Comparison of ENCODE assay signal across 13 cellular contexts in genomic region chr1:203186446-203187305, GRCh38. TPM values are rescaled to one million over a fixed set of nuclear protein-coding genes. Genes with fewer than 3 reads are reported as not detected.
A peak's percentile ranks its signal among the peaks of the same experiment; 100 is the strongest.
DNase-seq lines count a peak whose midpoint lies in the region; ATAC-seq and TF ChIP-seq lines count a peak whose summit lies in the region.
"Had no signal": no experiment of that assay in that cellular context is flagged by ENCODE, and none has a peak within 500 bp of the region (broad histone marks: within the 10 kb centered on the region; RNA-seq: fewer than 3 reads in every experiment).

TSS of gene CHI3L1 (minus strand) at chr1:203186704. CDS start at chr1:203186623, 81 bp downstream.

- intact Hi-C loops in Caco-2 (cut with micrococcal nuclease; ENCODE audit: unreplicated experiment), result no loop called here

- no peaks in the 10 kb centered on the region for H3K27me3 Mint-ChIP-seq in Caco-2 (ENCODE audit: insufficient read depth, unreplicated experiment)

- H3K9me3 ChIP-seq in Caco-2 (peaks cover 5% of the 10 kb centered on the region; the same call in 1 of the 2 replicates), RWPE2 (ENCODE audit: severe bottlenecking) (no peaks in the 10 kb centered on the region)

- DNase-seq in Caco-2, result peak in 1 of 2 experiments; percentile 41
- DNase-seq in RWPE2 (ENCODE audit: low spot score), result no peak
- DNase-seq in globus pallidus (ENCODE audit: low spot score), result peak; percentile 66
- peak; percentile 80 for DNase-seq in omental fat pad (ENCODE audit: low spot score)
- DNase-seq in stimulated activated effector memory CD8-positive, alpha-beta T cell treated with anti-CD3 and anti-CD28 coated beads, Interleukin-12 subunit alpha, Interleukin-12 subunit beta, amount 100 ng/mL, for 72 hours (ENCODE audit: low spot score in 2 of 2), result no peak
- no peak for DNase-seq in NCI-H2081 treated with DMSO at 0.1 percent for 48 hours (lab: John Stamatoyannopoulos, UW)
- DNase-seq: activated CD8-positive, alpha-beta memory T cell treated with anti-CD3 and anti-CD28 coated beads, Interleukin-2, amount 10 ng/mL, durations not matched to agents 7 days and 5 days; COR-L47; effector memory CD4-positive, alpha-beta T cell; NCI-H774 had no signal

- no peaks in the 10 kb centered on the region for H3K27me3 ChIP-seq in Caco-2 (replicated peaks; ENCODE audit: control insufficient read depth, insufficient read depth, low read length)
- no peaks in the 10 kb centered on the region for H3K27me3 ChIP-seq in RWPE2 (ENCODE audit: insufficient read depth, poor library complexity, severe bottlenecking)

- no peak within 1 kb of the TSS for H3K27ac ChIP-seq in RWPE2 (ENCODE audit: poor library complexity, severe bottlenecking)

- ATAC-seq in RWPE2 (ENCODE audit: low read depth), result peak; percentile 46; the same call in 2 of the 3 replicates
- peak; percentile 89 for ATAC-seq in omental fat pad (ENCODE audit: low FRiP score)
- ATAC-seq in GM18517 (IDR thresholded peaks at IDR 0.05; ENCODE audit: unreplicated experiment), result no peak
- ATAC-seq in stimulated activated effector memory CD8-positive, alpha-beta T cell treated with anti-CD3 and anti-CD28 coated beads, Interleukin-12 subunit alpha, Interleukin-12 subunit beta, amount 100 ng/mL, for 72 hours, result no peak
- no peak for ATAC-seq in GM21825 (IDR thresholded peaks at IDR 0.05; ENCODE audit: unreplicated experiment)
- ATAC-seq: activated CD8-positive, alpha-beta memory T cell treated with anti-CD3 and anti-CD28 coated beads, Interleukin-2, amount 10 ng/mL, durations not matched to agents 7 days and 5 days; naive thymus-derived CD8-positive, alpha-beta T cell had no signal

- peak within 1 kb of the TSS; percentile 86 for H3K27ac Mint-ChIP-seq in Caco-2 (ENCODE audit: unreplicated experiment)
- H3K27ac Mint-ChIP-seq in stimulated activated effector memory CD8-positive, alpha-beta T cell treated with anti-CD3 and anti-CD28 coated beads, Interleukin-12 subunit alpha, Interleukin-12 subunit beta, amount 100 ng/mL, for 72 hours, result no peak within 1 kb of the TSS
- H3K27ac Mint-ChIP-seq: activated CD8-positive, alpha-beta memory T cell treated with anti-CD3 and anti-CD28 coated beads, Interleukin-2, amount 10 ng/mL, durations not matched to agents 7 days and 5 days had no signal

- CTCF ChIA-PET in Caco-2 (lab: Charles Lee), result no interaction called here

- H3K4me1 ChIP-seq in Caco-2, result peaks cover 68% of the 10 kb centered on the region
- H3K4me1 ChIP-seq in RWPE2 (ENCODE audit: insufficient read depth, poor library complexity, severe bottlenecking), result no peaks in the 10 kb centered on the region

- no TSS peak for BruUV-seq in Caco-2 (replicated peaks; lab: Mats Ljungman, UMichigan)

- TF ChIP-seq CTCF in Caco-2 (IDR thresholded peaks at IDR 0.05; ENCODE audit: insufficient read depth in 1 of 2, low read depth in 1 of 2, low read length in 1 of 2, severe bottlenecking in 1 of 2, unreplicated experiment in 1 of 2) (no peak), RWPE2 (IDR thresholded peaks at IDR 0.05; ENCODE audit: poor library complexity, severe bottlenecking) (no peak), omental fat pad (IDR thresholded peaks at IDR 0.05) (no peak)

- H3K4me3 Mint-ChIP-seq in Caco-2 (ENCODE audit: unreplicated experiment), result peak within 1 kb of the TSS; percentile 76
- no peak within 1 kb of the TSS for H3K4me3 Mint-ChIP-seq in stimulated activated effector memory CD8-positive, alpha-beta T cell treated with anti-CD3 and anti-CD28 coated beads, Interleukin-12 subunit alpha, Interleukin-12 subunit beta, amount 100 ng/mL, for 72 hours
- H3K4me3 Mint-ChIP-seq: activated CD8-positive, alpha-beta memory T cell treated with anti-CD3 and anti-CD28 coated beads, Interleukin-2, amount 10 ng/mL, durations not matched to agents 7 days and 5 days; naive thymus-derived CD8-positive, alpha-beta T cell had no signal

- H3K9me3 Mint-ChIP-seq in Caco-2 (ENCODE audit: unreplicated experiment), result peaks cover 10% of the 10 kb centered on the region
- H3K9me3 Mint-ChIP-seq in stimulated activated effector memory CD8-positive, alpha-beta T cell treated with anti-CD3 and anti-CD28 coated beads, Interleukin-12 subunit alpha, Interleukin-12 subunit beta, amount 100 ng/mL, for 72 hours, result no peaks in the 10 kb centered on the region
- H3K9me3 Mint-ChIP-seq: naive thymus-derived CD8-positive, alpha-beta T cell had no signal

- no peak within 1 kb of the TSS for H3K4me3 ChIP-seq in Caco-2 (ENCODE audit: low read depth, low read length)
- no peak within 1 kb of the TSS for H3K4me3 ChIP-seq in RWPE2 (ENCODE audit: severe bottlenecking)

- H3K4me1 Mint-ChIP-seq in Caco-2 (ENCODE audit: low read depth, unreplicated experiment), result peaks cover 56% of the 10 kb centered on the region
- H3K4me1 Mint-ChIP-seq in stimulated activated effector memory CD8-positive, alpha-beta T cell treated with anti-CD3 and anti-CD28 coated beads, Interleukin-12 subunit alpha, Interleukin-12 subunit beta, amount 100 ng/mL, for 72 hours, result no peaks in the 10 kb centered on the region
- H3K4me1 Mint-ChIP-seq: activated CD8-positive, alpha-beta memory T cell treated with anti-CD3 and anti-CD28 coated beads, Interleukin-2, amount 10 ng/mL, durations not matched to agents 7 days and 5 days had no signal

- peaks cover 66% of the 10 kb centered on the region for H3K36me3 Mint-ChIP-seq in Caco-2 (ENCODE audit: insufficient read depth, unreplicated experiment)
- no peaks in the 10 kb centered on the region for H3K36me3 Mint-ChIP-seq in stimulated activated effector memory CD8-positive, alpha-beta T cell treated with anti-CD3 and anti-CD28 coated beads, Interleukin-12 subunit alpha, Interleukin-12 subunit beta, amount 100 ng/mL, for 72 hours
- H3K36me3 Mint-ChIP-seq: activated CD8-positive, alpha-beta memory T cell treated with anti-CD3 and anti-CD28 coated beads, Interleukin-2, amount 10 ng/mL, durations not matched to agents 7 days and 5 days; naive thymus-derived CD8-positive, alpha-beta T cell had no signal

- POLR2A ChIA-PET in Caco-2 (lab: Charles Lee), result interaction anchor here (0.6 to 2.6 kb wide), 3 partner anchors 8 to 24 kb away, joined by 4 to 7 read pairs (median 5); no protein-coding TSS in a partner anchor

- H3K36me3 ChIP-seq in Caco-2 (ENCODE audit: control insufficient read depth, insufficient read depth, low read length), result no peaks in the 10 kb centered on the region
- no peaks in the 10 kb centered on the region for H3K36me3 ChIP-seq in RWPE2 (ENCODE audit: low read depth)

RNA-seq across cellular contexts. Expression of gene CHI3L1, which starts in this region (rescaled TPM):
- 199 and 235 TPM in 2 replicates for total RNA-seq in Caco-2 (2022)
- 100 to 1,000 TPM in 2 of 4 donors, 10 to 100 TPM in 1, under 1 TPM in 1; 0.47 to 338 (median 124) TPM for total RNA-seq in omental fat pad
- total RNA-seq: activated CD8-positive, alpha-beta memory T cell treated with anti-CD3 and anti-CD28 coated beads, Interleukin-2, amount 10 ng/mL, durations not matched to agents 7 days and 5 days; naive thymus-derived CD8-positive, alpha-beta T cell had no signal

Comparison
In these comparisons a context has a peak if more than half of its experiments do, and no peak if none do; other contexts are left out.
1. DNase-seq: peak in globus pallidus (single experiment) and omental fat pad (single experiment); none in RWPE2 (single experiment), stimulated activated effector memory CD8-positive, alpha-beta T cell treated with anti-CD3 and anti-CD28 coated beads, Interleukin-12 subunit alpha, Interleukin-12 subunit beta, amount 100 ng/mL, for 72 hours (0 of 2) and NCI-H2081 treated with DMSO at 0.1 percent for 48 hours (single experiment).
2. ATAC-seq: peak in RWPE2 (single experiment) and omental fat pad (single experiment); none in GM18517 (single experiment), stimulated activated effector memory CD8-positive, alpha-beta T cell treated with anti-CD3 and anti-CD28 coated beads, Interleukin-12 subunit alpha, Interleukin-12 subunit beta, amount 100 ng/mL, for 72 hours (single experiment) and GM21825 (single experiment).